In genomic region chr20:44683263-44684046, GRCh38 we compare ENCODE assay signal across 9 cellular contexts. TPM values are rescaled to one million over a fixed set of nuclear protein-coding genes. Genes with fewer than 3 reads are reported as not detected.
DNase-seq lines count a peak whose midpoint lies in the region; ATAC-seq, FAIRE-seq and TF ChIP-seq lines count a peak whose summit lies in the region.
"Had no signal": no experiment of that assay in that cellular context is flagged by ENCODE, and none has a peak within 500 bp of the region (broad histone marks: within the 10 kb centered on the region; RNA-seq: fewer than 3 reads in every experiment).

No MANE protein-coding gene starts in this region.

- TF ChIP-seq CTCF in epithelial cell of proximal tubule (conservative IDR thresholded peaks at IDR 0.05; ENCODE audit: low read depth, low read length) (peak; percentile 71), osteoblast (IDR thresholded peaks at IDR 0.05; ENCODE audit: extremely low read depth, low read depth, low read length) (peak; percentile 79), kidney (IDR thresholded peaks at IDR 0.05; ENCODE audit: borderline replicate concordance, extremely low read depth, insufficient read depth) (no peak)

- H3K27ac ChIP-seq in CD8-positive, alpha-beta memory T cell (ENCODE audit: low read depth, low read length), result no peak overlapping the region
- H3K27ac ChIP-seq in GM23248, result no peak overlapping the region
- H3K27ac ChIP-seq in osteoblast (ENCODE audit: low read depth, low read length), result no peak overlapping the region
- no peak overlapping the region for H3K27ac ChIP-seq in kidney (ENCODE audit: low read depth in 2 of 2, low read length in 2 of 2)

- in situ Hi-C loops in GM23248 (cut with MboI), result loop anchor here (10.0 kb wide), 1 partner anchor 181 kb away; no protein-coding TSS in a partner anchor

- DNase-seq in CD8-positive, alpha-beta memory T cell, result peak; percentile 18 to 76 (median 34)
- DNase-seq in GM23248, result peak; percentile 74
- peak; percentile 59 for DNase-seq in NCI-H345 treated with DMSO at 0.1 percent for 48 hours (lab: John Stamatoyannopoulos, UW; ENCODE audit: unreplicated experiment)
- DNase-seq in activated CD4-positive, alpha-beta memory T cell treated with anti-CD3 and anti-CD28 coated beads for 36 hours, result peak; percentile 58
- DNase-seq in epithelial cell of proximal tubule (ENCODE audit: low read depth), result no peak
- peak; percentile 83 for DNase-seq in osteoblast (ENCODE audit: insufficient read length, low spot score, missing footprints)
- DNase-seq in kidney, result no peak

- H3K4me2 ChIP-seq in GM23248 (ENCODE audit: unreplicated experiment), result no peak overlapping the region
- H3K4me2 ChIP-seq in osteoblast (ENCODE audit: insufficient read depth, low read length), result no peak overlapping the region

- H3K4me1 ChIP-seq in CD8-positive, alpha-beta memory T cell (ENCODE audit: insufficient read depth, low read length), result no peaks in the 10 kb centered on the region
- 0 out of 2 replicates have a peak, but pooled peaks cover 3% of the 10 kb centered on the region for H3K4me1 ChIP-seq in GM23248 (ENCODE audit: insufficient read depth)
- H3K4me1 ChIP-seq in osteoblast (ENCODE audit: insufficient read depth, low read length), result no peaks in the 10 kb centered on the region
- peaks cover 0 to 3% of the 10 kb centered on the region in 2 donors for H3K4me1 ChIP-seq in kidney (ENCODE audit: control insufficient read depth in 1 of 2, insufficient read depth in 1 of 2, low read depth in 1 of 2, low read length in 2 of 2)

- no peak overlapping the region for H3K9ac ChIP-seq in GM23248
- no peak overlapping the region for H3K9ac ChIP-seq in kidney (ENCODE audit: low read length in 2 of 2)

- POLR2A ChIA-PET in CD8-positive, alpha-beta memory T cell (lab: Charles Lee), result interaction anchor here (0.6 to 1.5 kb wide), 4 partner anchors 29 to 162 kb away, joined by 3 to 7 read pairs (median 4); partner anchors contain the start of genes ADA and SERINC3
- POLR2A ChIA-PET in activated CD4-positive, alpha-beta memory T cell treated with anti-CD3 and anti-CD28 coated beads for 36 hours (lab: Charles Lee), result interaction anchor here (1.5 kb wide), 1 partner anchor 33 kb away, joined by 4 read pairs; no protein-coding TSS in a partner anchor

- no peaks in the 10 kb centered on the region for H3K9me2 ChIP-seq in GM23248 (ENCODE audit: insufficient read depth)

- no peaks in the 10 kb centered on the region for H3K36me3 ChIP-seq in CD8-positive, alpha-beta memory T cell (ENCODE audit: insufficient read depth, low read length)
- H3K36me3 ChIP-seq in GM23248 (ENCODE audit: low read depth) (no peaks in the 10 kb centered on the region), osteoblast (ENCODE audit: insufficient read depth, low read length) (no peaks in the 10 kb centered on the region), kidney (ENCODE audit: control insufficient read depth in 1 of 2, insufficient read depth in 2 of 2, low read length in 2 of 2) (no peaks in the 10 kb centered on the region)

- peaks cover 4 to 19% of the 10 kb centered on the region in 2 donors for H3K27me3 Mint-ChIP-seq in CD8-positive, alpha-beta memory T cell
- H3K27me3 Mint-ChIP-seq in activated CD4-positive, alpha-beta memory T cell treated with anti-CD3 and anti-CD28 coated beads for 36 hours, result peaks cover 5% of the 10 kb centered on the region

- H4K20me1 ChIP-seq in GM23248 (ENCODE audit: insufficient read depth), result no peaks in the 10 kb centered on the region
- no peaks in the 10 kb centered on the region for H4K20me1 ChIP-seq in osteoblast (ENCODE audit: insufficient read depth, low read length)

- H3K4me1 Mint-ChIP-seq in CD8-positive, alpha-beta memory T cell, result peaks cover 9 to 19% (median 12%) of the 10 kb centered on the region in 3 donors
- peaks cover 5% of the 10 kb centered on the region for H3K4me1 Mint-ChIP-seq in activated CD4-positive, alpha-beta memory T cell treated with anti-CD3 and anti-CD28 coated beads for 36 hours (ENCODE audit: low read depth)

- no peaks in the 10 kb centered on the region for H3K36me3 Mint-ChIP-seq in CD8-positive, alpha-beta memory T cell
- H3K36me3 Mint-ChIP-seq in activated CD4-positive, alpha-beta memory T cell treated with anti-CD3 and anti-CD28 coated beads for 36 hours, result no peaks in the 10 kb centered on the region
- H3K36me3 Mint-ChIP-seq: natural killer cell treated with Interleukin-12 subunit alpha and Interleukin-12 subunit beta and Interleukin-15 and Interleukin-18, amount 100 ng/mL, for 72 hours had no signal

- no peaks in the 10 kb centered on the region for H3K79me2 ChIP-seq in GM23248 (ENCODE audit: insufficient read depth)
- no peaks in the 10 kb centered on the region for H3K79me2 ChIP-seq in osteoblast (ENCODE audit: insufficient read depth, low read length)

- no peaks in the 10 kb centered on the region for H3K9me3 ChIP-seq in CD8-positive, alpha-beta memory T cell (ENCODE audit: low read length)
- H3K9me3 ChIP-seq in GM23248 (ENCODE audit: low read depth) (no peaks in the 10 kb centered on the region), osteoblast (ENCODE audit: low read depth, low read length) (no peaks in the 10 kb centered on the region), kidney (ENCODE audit: control insufficient read depth in 1 of 2, low read length in 2 of 2) (no peaks in the 10 kb centered on the region)

- CTCF ChIA-PET in CD8-positive, alpha-beta memory T cell (lab: Charles Lee), result interaction anchor here (0.7 to 6.4 kb wide), 34 partner anchors 11 to 1088 kb away, joined by 3 to 130 read pairs (median 5); partner anchors contain the start of genes ADA and TTPAL
- CTCF ChIA-PET in activated CD4-positive, alpha-beta memory T cell treated with anti-CD3 and anti-CD28 coated beads for 36 hours (lab: Charles Lee), result interaction anchor here (0.8 to 8.8 kb wide), 33 partner anchors 9 to 466 kb away, joined by 3 to 92 read pairs (median 5); partner anchors contain the start of gene KCNK15

- H3K9me3 Mint-ChIP-seq in CD8-positive, alpha-beta memory T cell, result no peaks in the 10 kb centered on the region
- no peaks in the 10 kb centered on the region for H3K9me3 Mint-ChIP-seq in activated CD4-positive, alpha-beta memory T cell treated with anti-CD3 and anti-CD28 coated beads for 36 hours
- H3K9me3 Mint-ChIP-seq: natural killer cell treated with Interleukin-12 subunit alpha and Interleukin-12 subunit beta and Interleukin-15 and Interleukin-18, amount 100 ng/mL, for 72 hours had no signal

- FAIRE-seq in kidney (lab: Jason Lieb, UNC), result no peak

- H3K4me3 ChIP-seq in CD8-positive, alpha-beta memory T cell (ENCODE audit: low read length), result no peak overlapping the region
- H3K4me3 ChIP-seq in GM23248 (no peak overlapping the region), epithelial cell of proximal tubule (ENCODE audit: low read depth, low read length) (no peak overlapping the region), osteoblast (ENCODE audit: insufficient read depth, low read length) (no peak overlapping the region), kidney (ENCODE audit: low read length in 2 of 2) (no peak overlapping the region)

- H3F3A ChIP-seq in GM23248 (ENCODE audit: insufficient read depth), result no peaks in the 10 kb centered on the region; the same call in 1 of the 2 replicates

- peak overlapping the region in 1 of 8 donors; percentile 84 for H3K27ac Mint-ChIP-seq in CD8-positive, alpha-beta memory T cell
- no peak overlapping the region for H3K27ac Mint-ChIP-seq in activated CD4-positive, alpha-beta memory T cell treated with anti-CD3 and anti-CD28 coated beads for 36 hours

- 31 to 35% methylated on average over 10 of the region's 10 CpGs for WGBS in GM23248 (ENCODE audit: low coverage in 1 of 2, low lambda C conversion rate in 2 of 2, missing lambda C conversion rate in 2 of 2), 2 experiments

- no peaks in the 10 kb centered on the region for H3K27me3 ChIP-seq in CD8-positive, alpha-beta memory T cell (ENCODE audit: insufficient read depth, low read length, poor library complexity, severe bottlenecking)
- H3K27me3 ChIP-seq in GM23248 (replicated peaks; ENCODE audit: insufficient read depth) (no peaks in the 10 kb centered on the region), osteoblast (ENCODE audit: insufficient read depth, low read length) (no peaks in the 10 kb centered on the region)

- no peak for ATAC-seq in HG03460 (IDR thresholded peaks at IDR 0.05; ENCODE audit: unreplicated experiment)

- intact Hi-C loops in activated CD4-positive, alpha-beta memory T cell treated with anti-CD3 and anti-CD28 coated beads for 36 hours (cut with micrococcal nuclease), result no loop called here
- intact Hi-C loops in kidney (cut with DNase I), result no loop called here

- no peak overlapping the region for H3K4me3 Mint-ChIP-seq in CD8-positive, alpha-beta memory T cell
- no peak overlapping the region for H3K4me3 Mint-ChIP-seq in activated CD4-positive, alpha-beta memory T cell treated with anti-CD3 and anti-CD28 coated beads for 36 hours
- H3K4me3 Mint-ChIP-seq: natural killer cell treated with Interleukin-12 subunit alpha and Interleukin-12 subunit beta and Interleukin-15 and Interleukin-18, amount 100 ng/mL, for 72 hours had no signal

- H2AFZ ChIP-seq in GM23248 (no peak overlapping the region), osteoblast (ENCODE audit: low read length) (no peak overlapping the region)

RNA-seq across cellular contexts. Expression of gene CCN5, which starts 31.7 kb away (rescaled TPM):
- total RNA-seq in CD8-positive, alpha-beta memory T cell, result not detected
- polyA plus RNA-seq in CD8-positive, alpha-beta memory T cell, result not detected
- 24.5 and 47.3 TPM in 2 replicates for total RNA-seq in GM23248 (2014; rRNA removed; shearing (Covaris generic))
- polyA plus RNA-seq in GM23248 (2016; fragmentation: Nextera tagmentation; extraction: Ambion mirVana) (20.8 and 23.6 TPM in 2 replicates), kidney (ENCODE audit: insufficient read depth, low read depth, low replicate concordance) (0.41 TPM)
- not detected for total RNA-seq in activated CD4-positive, alpha-beta memory T cell treated with anti-CD3 and anti-CD28 coated beads for 36 hours
- total RNA-seq in epithelial cell of proximal tubule (0.14 TPM in 1 of 2 replicates, not detected in the other), osteoblast (520 and 687 TPM in 2 replicates), kidney (3.1 TPM)
- total RNA-seq: natural killer cell treated with Interleukin-12 subunit alpha and Interleukin-12 subunit beta and Interleukin-15 and Interleukin-18, amount 100 ng/mL, for 72 hours had no signal

RNA-seq across cellular contexts. Expression of gene ADA, which starts 32.0 kb away (rescaled TPM):
- total RNA-seq in CD8-positive, alpha-beta memory T cell, result 10 to 100 TPM; 21.1 to 21.3 TPM
- 56.4 TPM for polyA plus RNA-seq in CD8-positive, alpha-beta memory T cell
- total RNA-seq in GM23248 (2014; rRNA removed; shearing (Covaris generic)), result 7.0 and 8.6 TPM in 2 replicates
- 17.5 and 19.3 TPM in 2 replicates for polyA plus RNA-seq in GM23248 (2016; fragmentation: Nextera tagmentation; extraction: Ambion mirVana)
- 10 to 100 TPM; 35.7 to 38.0 TPM for total RNA-seq in activated CD4-positive, alpha-beta memory T cell treated with anti-CD3 and anti-CD28 coated beads for 36 hours
- 14.5 and 19.9 TPM in 2 replicates for total RNA-seq in epithelial cell of proximal tubule
- total RNA-seq in osteoblast, result 15.9 and 37.1 TPM in 2 replicates
- 6.5 TPM for total RNA-seq in kidney
- polyA plus RNA-seq in kidney (ENCODE audit: insufficient read depth, low read depth, low replicate concordance), result 3.1 TPM

Comparison
In these comparisons a context has a peak if more than half of its experiments do, and no peak if none do; other contexts are left out.
1. DNase-seq: peak in CD8-positive, alpha-beta memory T cell (5 of 5), GM23248 (single experiment), NCI-H345 treated with DMSO at 0.1 percent for 48 hours (single experiment), activated CD4-positive, alpha-beta memory T cell treated with anti-CD3 and anti-CD28 coated beads for 36 hours (single experiment) and osteoblast (single experiment); none in epithelial cell of proximal tubule (single experiment) and kidney (single experiment).